In genomic region chr5:35660451-35660850, GRCh38 we compare ENCODE assay signal across 31 cellular contexts.
"Had no signal": no experiment of that assay in that cellular context is flagged by ENCODE, and none has a peak within 500 bp of the region (broad histone marks: within the 10 kb centered on the region; RNA-seq: fewer than 3 reads in every experiment).

No MANE protein-coding gene starts in this region.

- H3K36me3 ChIP-seq: adrenal gland, ascending aorta, breast epithelium, cardiac muscle cell, colonic mucosa, gastrocnemius medialis, heart left ventricle, WERI-Rb-1 had no signal

- H3K27ac ChIP-seq: adrenal gland, ascending aorta, breast epithelium, cardiac muscle cell, colonic mucosa, foreskin keratinocyte, gastrocnemius medialis, heart left ventricle, WERI-Rb-1 had no signal

- H3K4me1 ChIP-seq: adrenal gland, ascending aorta, breast epithelium, colonic mucosa, foreskin keratinocyte, gastrocnemius medialis had no signal

- DNase-seq: activated B cell treated with CpG ODN at 0.5 μM for 24 hours; activated CD4-positive, alpha-beta T cell treated with anti-CD3 and anti-CD28 coated beads for 48 hours; activated CD4-positive, alpha-beta T cell treated with anti-CD3 and anti-CD28 coated beads, Interleukin-2, amount 50 U/mL, for 1 hour; activated CD4-positive, alpha-beta T cell treated with anti-CD3 and anti-CD28 coated beads, Interleukin-2, amount 50 U/mL, for 48 hours; activated CD8-positive, alpha-beta memory T cell treated with anti-CD3 and anti-CD28 coated beads for 24 hours; activated CD8-positive, alpha-beta T cell treated with anti-CD3 and anti-CD28 coated beads for 36 hours; activated effector memory CD4-positive, alpha-beta T cell treated with Interleukin-2 at 50 U/mL for 16 hours; activated gamma-delta T cell treated with Interleukin-2 at 50 U/mL for 16 hours; activated naive CD4-positive, alpha-beta T cell treated with anti-CD3 and anti-CD28 coated beads, Interleukin-2, amount 50 U/mL, for 16 hours; activated naive CD4-positive, alpha-beta T cell treated with Interleukin-2 at 50 U/mL for 16 hours; activated T-cell treated with anti-CD3 and anti-CD28 coated beads, Interleukin-2, amount 50 U/mL, for 4 hours; adrenal gland; central memory CD4-positive, alpha-beta T cell; cerebellar nuclear complex; colonic mucosa; effector memory CD4-positive, alpha-beta T cell; endodermal cell; foreskin keratinocyte; gastrocnemius medialis; glutamatergic neuron; heart left ventricle; T-helper 1 cell; T-helper 17 cell; T1000; WERI-Rb-1 had no signal

- H3K9me3 ChIP-seq: adrenal gland, ascending aorta, breast epithelium, colonic mucosa, gastrocnemius medialis had no signal

- H3K4me3 ChIP-seq: adrenal gland, ascending aorta, breast epithelium, cardiac muscle cell, colonic mucosa, gastrocnemius medialis, heart left ventricle had no signal

- H3K27me3 ChIP-seq: adrenal gland, ascending aorta, breast epithelium, cardiac muscle cell, colonic mucosa, foreskin keratinocyte, gastrocnemius medialis, heart left ventricle had no signal

- ATAC-seq: activated CD4-positive, CD25-positive, alpha-beta regulatory T cell treated with anti-CD3 and anti-CD28 coated beads, Interleukin-2, amount 50 U/mL, for 24 hours; activated T-cell treated with anti-CD3 and anti-CD28 coated beads, Interleukin-2, amount 50 U/mL, for 4 hours; activated T-helper 17 cell treated with anti-CD3 and anti-CD28 coated beads, Interleukin-2, amount 50 U/mL, for 72 hours; esophagus mucosa; foreskin keratinocyte; gastrocnemius medialis; heart left ventricle; T-helper 17 cell had no signal
